18 cellular contexts compared by ENCODE assay signal in genomic region chr10:3228610-3228945, GRCh38.
"Had no signal": no experiment of that assay in that cellular context is flagged by ENCODE, and none has a peak within 500 bp of the region (broad histone marks: within the 10 kb centered on the region; RNA-seq: fewer than 3 reads in every experiment).

No MANE protein-coding gene starts in this region.

- H3K4me1 ChIP-seq: body of pancreas had no signal

- H3K27me3 ChIP-seq: body of pancreas had no signal

- H3K36me3 Mint-ChIP-seq: natural killer cell, type B pancreatic cell had no signal

- H3K4me1 Mint-ChIP-seq: endodermal cell, natural killer cell had no signal

- ATAC-seq: body of pancreas, left colon, right cardiac atrium had no signal

- H3K27ac ChIP-seq: body of pancreas had no signal

- H3K27me3 Mint-ChIP-seq: progenitor cell of endocrine pancreas, type B pancreatic cell had no signal

- DNase-seq: activated CD4-positive, alpha-beta T cell treated with anti-CD3 and anti-CD28 coated beads for 1 hour; activated CD4-positive, alpha-beta T cell treated with anti-CD3 and anti-CD28 coated beads, Interleukin-2, amount 50 U/mL, for 48 hours; activated naive CD4-positive, alpha-beta T cell treated with Interleukin-2 at 50 U/mL for 16 hours; body of pancreas; cerebellar nuclear complex; dermis blood vessel endothelial cell; left colon; mucosa of descending colon; natural killer cell; nucleus accumbens; right cardiac atrium; small intestine; substantia nigra had no signal

- H3K4me3 Mint-ChIP-seq: endodermal cell had no signal

- H3K27ac Mint-ChIP-seq: endodermal cell, progenitor cell of endocrine pancreas had no signal

- H3K9me3 ChIP-seq: body of pancreas, mucosa of descending colon had no signal

- H3K4me3 ChIP-seq: body of pancreas, lung, mucosa of descending colon had no signal

- H3K9me3 Mint-ChIP-seq: activated T-cell treated with anti-CD3 and anti-CD28 coated beads, Interleukin-2, amount 50 U/mL, for 72 hours; endodermal cell; natural killer cell; type B pancreatic cell had no signal
